Comparison of ENCODE assay signal across 8 cellular contexts in the genomic region with DNA sequence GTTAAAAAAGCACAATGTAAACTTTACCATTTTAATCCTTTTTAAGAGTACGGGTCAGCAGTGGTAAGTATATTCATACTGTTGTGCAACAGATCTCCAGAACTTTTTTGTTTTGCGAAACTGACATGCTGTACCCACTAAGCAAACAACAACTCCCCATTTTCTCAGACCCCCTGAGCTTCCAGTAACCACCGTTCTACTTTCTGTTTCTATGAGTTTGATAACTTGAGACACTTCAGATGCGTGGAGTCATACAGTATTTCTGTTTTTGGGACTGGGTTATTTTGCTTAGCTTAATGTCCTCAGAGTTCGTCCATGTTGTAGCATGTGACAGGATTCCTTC. TPM values are rescaled to one million over a fixed set of nuclear protein-coding genes. Genes with fewer than 3 reads are reported as not detected.
A peak's percentile ranks its signal among the peaks of the same experiment; 100 is the strongest.
DNase-seq lines count a peak whose midpoint lies in the region; ATAC-seq and TF ChIP-seq lines count a peak whose summit lies in the region.

No MANE protein-coding gene starts in this region.

- ATAC-seq in left ventricle myocardium superior (peak; percentile 34), left cardiac atrium (no peak), aorta (ENCODE audit: low FRiP score) (peak; percentile 15)

- H3K4me2 ChIP-seq in OCI-LY3 (ENCODE audit: low read length), result peak overlapping the region; percentile 27

- H3K27ac ChIP-seq in OCI-LY3 (ENCODE audit: low read length) (no peak overlapping the region), aorta (ENCODE audit: low read depth in 1 of 2, low read length in 2 of 2) (no peak overlapping the region)

- intact Hi-C loops in left ventricle myocardium superior (cut with micrococcal nuclease) (no loop called here), left cardiac atrium (cut with DNase I) (no loop called here), aorta (cut with DNase I) (no loop called here)

- no peak overlapping the region for H3K4me3 ChIP-seq in OCI-LY3 (ENCODE audit: low read length)
- peak overlapping the region in 1 of 2 donors; percentile 14 for H3K4me3 ChIP-seq in aorta (ENCODE audit: low read length in 2 of 2)

- DNase-seq in left ventricle myocardium superior (no peak), left cardiac atrium (no peak), foreskin melanocyte (peak; percentile 34), aorta (no peak), NCI-H345 treated with DMSO at 0.1 percent for 48 hours (lab: John Stamatoyannopoulos, UW; ENCODE audit: unreplicated experiment) (no peak), AG08396 (ENCODE audit: low spot score) (no peak), OCI-M1 (lab: John Stamatoyannopoulos, UW) (no peak)

- no peaks in the 10 kb centered on the region for H3K36me3 ChIP-seq in OCI-LY3 (replicated peaks; ENCODE audit: low read depth, low read length)
- no peaks in the 10 kb centered on the region for H3K36me3 ChIP-seq in aorta (ENCODE audit: control insufficient read depth in 1 of 2, insufficient read depth in 2 of 2, low read length in 1 of 2)

- H3K27me3 ChIP-seq in OCI-LY3 (ENCODE audit: low read depth, low read length) (no peaks in the 10 kb centered on the region), aorta (ENCODE audit: control insufficient read depth in 1 of 2, insufficient read depth in 2 of 2, low read length in 1 of 2) (no peaks in the 10 kb centered on the region)

- H3K9me3 ChIP-seq in OCI-LY3 (ENCODE audit: insufficient read depth, low read length) (no peaks in the 10 kb centered on the region), aorta (ENCODE audit: control insufficient read depth, low read length) (no peaks in the 10 kb centered on the region)

- H4K20me1 ChIP-seq in OCI-LY3 (ENCODE audit: insufficient read depth, low read length), result no peaks in the 10 kb centered on the region

- H2AFZ ChIP-seq in OCI-LY3 (ENCODE audit: low read depth, low read length), result no peak overlapping the region

- no peaks in the 10 kb centered on the region for H3K79me2 ChIP-seq in OCI-LY3 (ENCODE audit: low read length)

- WGBS in aorta, 2 donors, result 45 to 63% methylated on average over 5 of the region's 5 CpGs

- H3K4me1 ChIP-seq in OCI-LY3 (ENCODE audit: low read length), result peaks cover 19% of the 10 kb centered on the region
- no peaks in the 10 kb centered on the region for H3K4me1 ChIP-seq in aorta (ENCODE audit: control insufficient read depth in 1 of 2, insufficient read depth in 2 of 2, low read length in 2 of 2)

- no peak overlapping the region for H3K9ac ChIP-seq in OCI-LY3 (ENCODE audit: low read length)

- no peak for TF ChIP-seq CTCF in OCI-LY3 (IDR thresholded peaks at IDR 0.05; ENCODE audit: low read depth, low read length)

RNA-seq across cellular contexts. Expression of gene CHST11, which starts 38.0 kb away (rescaled TPM):
- total RNA-seq in left ventricle myocardium superior (3.4 TPM), left cardiac atrium (10 to 100 TPM; 12.9 to 17.7 TPM), aorta (10 to 100 TPM; 27.2 to 31.0 TPM)
- 1 to 10 TPM; 2.1 to 4.2 TPM for polyA plus RNA-seq in aorta

Comparison
In these comparisons a context has a peak if more than half of its experiments do, and no peak if none do; other contexts are left out.
1. ATAC-seq: peak in left ventricle myocardium superior (single experiment) and aorta (single experiment); none in left cardiac atrium (0 of 2).